ENCODE assay signal across 19 cellular contexts in the genomic region with DNA sequence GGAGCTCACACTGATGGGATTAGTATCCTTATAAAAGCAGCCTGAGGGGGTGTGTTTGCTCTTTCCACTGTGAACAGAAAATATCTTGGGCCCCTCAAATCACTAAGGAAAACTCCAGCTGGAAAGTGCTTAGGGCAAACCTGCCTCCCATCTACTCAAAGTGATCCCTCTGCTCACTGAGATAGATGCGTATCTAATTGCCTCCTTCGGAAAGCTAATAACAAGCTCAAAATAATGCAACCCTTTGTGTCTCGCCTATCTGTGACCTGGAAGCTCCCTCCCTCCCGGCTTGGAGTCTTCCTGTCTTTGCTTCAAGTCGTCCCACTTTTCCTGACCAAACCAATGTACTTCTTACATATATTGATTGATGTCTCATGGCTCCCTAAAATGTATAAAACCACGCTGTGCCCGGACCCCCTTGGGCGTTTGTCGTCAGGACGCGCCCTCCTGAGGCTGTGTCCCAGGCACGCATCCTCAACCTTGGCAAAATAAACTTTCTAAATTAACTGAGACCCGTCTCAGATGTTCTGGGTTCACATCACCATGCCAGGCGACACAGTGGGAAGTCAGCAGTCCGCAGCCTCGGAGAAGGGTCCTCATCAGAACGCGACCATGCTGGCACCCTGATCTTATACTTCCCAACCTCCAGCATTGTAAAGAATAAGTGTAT. TPM values are rescaled to one million over a fixed set of nuclear protein-coding genes. Genes with fewer than 3 reads are reported as not detected.
"Had no signal": no experiment of that assay in that cellular context is flagged by ENCODE, and none has a peak within 500 bp of the region (broad histone marks: within the 10 kb centered on the region; RNA-seq: fewer than 3 reads in every experiment).

No MANE protein-coding gene starts in this region.

- DNase-seq: activated CD4-positive, alpha-beta T cell treated with anti-CD3 and anti-CD28 coated beads, Interleukin-2, amount 50 U/mL, for 1 hour; activated T-cell treated with anti-CD3 and anti-CD28 coated beads, Interleukin-2, amount 50 U/mL, for 1 hour; caudate nucleus; cortex of kidney; effector CD8-positive, alpha-beta T cell; foreskin fibroblast; glutamatergic neuron; mesendoderm; SK-N-SH; stimulated activated CD4-positive, alpha-beta T cell treated with anti-CD3 and anti-CD28 coated beads, Interleukin-15, amount 100 ng/mL, for 24 hours; stimulated activated CD4-positive, alpha-beta T cell treated with anti-CD3 and anti-CD28 coated beads, Interleukin-4, amount 100 ng/mL, for 1 hour; stimulated activated naive B cell treated with anti-CD40 and anti-IgM and Interleukin-4, amounts not matched to agents 10 μg/mL and 1 μg/mL and 100 μg/mL, for 72 hours; T-helper 9 cell had no signal

- H3K27ac Mint-ChIP-seq: activated naive CD4-positive, alpha-beta T cell treated with anti-CD3 and anti-CD28 coated beads, Interleukin-2, amount 50 U/mL, for 72 hours; activated T-helper 2 cell treated with anti-CD3 and anti-CD28 coated beads, Interferon-gamma antibody, Interleukin-2, Interleukin-4, amounts not matched to agents 10 μg/mL and 5 μg/mL and 100 μg/mL, durations not matched to agents 14 hours and 24 hours and 36 hours; natural killer cell treated with Interleukin-12 subunit alpha and Interleukin-12 subunit beta and Interleukin-15 and Interleukin-18, amount 100 ng/mL, for 72 hours; stimulated activated naive B cell treated with anti-CD40 and anti-IgM and Interleukin-4, amounts not matched to agents 10 μg/mL and 1 μg/mL and 100 μg/mL, for 72 hours; T-cell had no signal

- H3K27ac ChIP-seq: tibial nerve had no signal

- H3K27me3 ChIP-seq: tibial nerve had no signal

- H3K36me3 Mint-ChIP-seq: activated naive CD4-positive, alpha-beta T cell treated with anti-CD3 and anti-CD28 coated beads, Interleukin-2, amount 50 U/mL, for 72 hours; natural killer cell treated with Interleukin-12 subunit alpha and Interleukin-12 subunit beta and Interleukin-15 and Interleukin-18, amount 100 ng/mL, for 72 hours; stimulated activated naive B cell treated with anti-CD40 and anti-IgM and Interleukin-4, amounts not matched to agents 10 μg/mL and 1 μg/mL and 100 μg/mL, for 72 hours; T-cell had no signal

- H3K9me3 ChIP-seq: SK-N-SH, tibial nerve had no signal

- H3K4me1 Mint-ChIP-seq: stimulated activated naive B cell treated with anti-CD40 and anti-IgM and Interleukin-4, amounts not matched to agents 10 μg/mL and 1 μg/mL and 100 μg/mL, for 72 hours; T-cell had no signal

- H3K9me3 Mint-ChIP-seq: activated naive CD4-positive, alpha-beta T cell treated with anti-CD3 and anti-CD28 coated beads, Interleukin-2, amount 50 U/mL, for 72 hours; activated T-helper 2 cell treated with anti-CD3 and anti-CD28 coated beads, Interferon-gamma antibody, Interleukin-2, Interleukin-4, amounts not matched to agents 10 μg/mL and 5 μg/mL and 100 μg/mL, durations not matched to agents 14 hours and 24 hours and 36 hours; natural killer cell treated with Interleukin-12 subunit alpha and Interleukin-12 subunit beta and Interleukin-15 and Interleukin-18, amount 100 ng/mL, for 72 hours; stimulated activated naive B cell treated with anti-CD40 and anti-IgM and Interleukin-4, amounts not matched to agents 10 μg/mL and 1 μg/mL and 100 μg/mL, for 72 hours; T-cell had no signal

- H3K4me3 ChIP-seq: tibial nerve had no signal

- H3K4me3 Mint-ChIP-seq: natural killer cell treated with Interleukin-12 subunit alpha and Interleukin-12 subunit beta and Interleukin-15 and Interleukin-18, amount 100 ng/mL, for 72 hours; stimulated activated naive B cell treated with anti-CD40 and anti-IgM and Interleukin-4, amounts not matched to agents 10 μg/mL and 1 μg/mL and 100 μg/mL, for 72 hours; T-cell had no signal

- H3K36me3 ChIP-seq: tibial nerve had no signal

RNA-seq across cellular contexts. Expression of gene SORCS2, which starts 34.1 kb away (rescaled TPM):
- total RNA-seq: endothelial cell of umbilical vein had no signal
- polyA plus RNA-seq: endothelial cell of umbilical vein had no signal
